ENCODE assay signal across 8 cellular contexts in the genomic region with DNA sequence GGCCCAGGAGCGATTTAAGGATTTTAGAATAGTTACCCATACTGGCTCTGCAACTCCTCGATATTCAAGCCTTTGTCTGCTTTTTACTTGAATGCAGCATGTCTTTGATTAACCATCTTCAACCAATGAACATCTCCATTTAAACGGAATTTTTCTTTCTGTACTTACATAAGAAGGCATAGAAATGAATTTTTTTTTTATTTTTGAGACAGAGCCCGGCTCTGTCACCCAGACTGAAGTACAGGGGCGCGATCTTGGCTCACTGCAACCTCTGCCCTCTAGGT. TPM values are rescaled to one million over a fixed set of nuclear protein-coding genes. Genes with fewer than 3 reads are reported as not detected.
A peak's percentile ranks its signal among the peaks of the same experiment; 100 is the strongest.
DNase-seq lines count a peak whose midpoint lies in the region; ATAC-seq and TF ChIP-seq lines count a peak whose summit lies in the region.

No MANE protein-coding gene starts in this region.

- peaks cover 36% of the 10 kb centered on the region for H3K4me1 Mint-ChIP-seq in activated CD8-positive, alpha-beta memory T cell treated with anti-CD3 and anti-CD28 coated beads, Interleukin-2, amount 10 ng/mL, durations not matched to agents 7 days and 5 days

- peaks cover 3% of the 10 kb centered on the region for H3K9me3 Mint-ChIP-seq in activated CD8-positive, alpha-beta memory T cell treated with anti-CD3 and anti-CD28 coated beads, Interleukin-2, amount 10 ng/mL, durations not matched to agents 7 days and 5 days (ENCODE audit: low read depth)

- DNase-seq in activated CD8-positive, alpha-beta memory T cell treated with anti-CD3 and anti-CD28 coated beads, Interleukin-2, amount 10 ng/mL, durations not matched to agents 7 days and 5 days = no peak
- no peak for DNase-seq in activated CD8-positive, alpha-beta memory T cell treated with anti-CD3 and anti-CD28 coated beads for 24 hours
- no peak for DNase-seq in astrocyte of the cerebellum (ENCODE audit: low read depth)
- no peak for DNase-seq in right lobe of liver

- no peak for ATAC-seq in activated CD8-positive, alpha-beta memory T cell treated with anti-CD3 and anti-CD28 coated beads, Interleukin-2, amount 10 ng/mL, durations not matched to agents 7 days and 5 days
- ATAC-seq in right lobe of liver (no peak), HG03097 (IDR thresholded peaks at IDR 0.05; ENCODE audit: low FRiP score, unreplicated experiment) (no peak), HG03139 (IDR thresholded peaks at IDR 0.05; ENCODE audit: unreplicated experiment) (no peak), GM18511 (IDR thresholded peaks at IDR 0.05; ENCODE audit: unreplicated experiment) (no peak)

- H3K27ac ChIP-seq in right lobe of liver (peak overlapping the region; percentile 84 to 96 (median 89)), thymus (ENCODE audit: low read depth) (peak overlapping the region; percentile 84)

- H3K27me3 ChIP-seq in right lobe of liver (no peaks in the 10 kb centered on the region), thymus (ENCODE audit: control insufficient read depth, insufficient read depth) (no peaks in the 10 kb centered on the region)

- no peaks in the 10 kb centered on the region for H3K9me3 ChIP-seq in right lobe of liver
- no peaks in the 10 kb centered on the region for H3K9me3 ChIP-seq in thymus (ENCODE audit: control insufficient read depth)

- 27% methylated on average over 6 of the region's 6 CpGs for WGBS in right lobe of liver (ENCODE audit: insufficient coverage, low coverage, low lambda C conversion rate, missing lambda C conversion rate)
- 59% methylated on average over 6 of the region's 6 CpGs for WGBS in thymus

- peaks cover 20% of the 10 kb centered on the region for H3K36me3 Mint-ChIP-seq in activated CD8-positive, alpha-beta memory T cell treated with anti-CD3 and anti-CD28 coated beads, Interleukin-2, amount 10 ng/mL, durations not matched to agents 7 days and 5 days

- in situ Hi-C loops in astrocyte of the cerebellum (cut with HindIII; ENCODE audit: low sequenced_read_pairs) = no loop called here

- H3K27ac Mint-ChIP-seq in activated CD8-positive, alpha-beta memory T cell treated with anti-CD3 and anti-CD28 coated beads, Interleukin-2, amount 10 ng/mL, durations not matched to agents 7 days and 5 days = peak overlapping the region; percentile 98

- CTCF ChIA-PET in activated CD8-positive, alpha-beta memory T cell treated with anti-CD3 and anti-CD28 coated beads, Interleukin-2, amount 10 ng/mL, durations not matched to agents 7 days and 5 days (lab: Charles Lee) = interaction anchor here (0.9 kb wide), 1 partner anchor 21 kb away, joined by 3 read pairs; no protein-coding TSS in a partner anchor

- no peak for TF ChIP-seq POLR2A in right lobe of liver (IDR thresholded peaks at IDR 0.05)

- peak overlapping the region; percentile 95 for H3K4me3 Mint-ChIP-seq in activated CD8-positive, alpha-beta memory T cell treated with anti-CD3 and anti-CD28 coated beads, Interleukin-2, amount 10 ng/mL, durations not matched to agents 7 days and 5 days

- H3K36me3 ChIP-seq in right lobe of liver = peaks cover 0 to 2% (median 0%) of the 10 kb centered on the region in 4 donors
- H3K36me3 ChIP-seq in thymus (ENCODE audit: control insufficient read depth, insufficient read depth) = no peaks in the 10 kb centered on the region

- intact Hi-C loops in right lobe of liver (cut with DNase I) = no loop called here

- peaks cover 0 to 15% (median 7%) of the 10 kb centered on the region in 4 donors for H3K4me1 ChIP-seq in right lobe of liver
- peaks cover 9% of the 10 kb centered on the region for H3K4me1 ChIP-seq in thymus (ENCODE audit: control insufficient read depth, insufficient read depth, low read length)

- H3K4me3 ChIP-seq in astrocyte of the cerebellum (ENCODE audit: low read depth, low read length) (peak overlapping the region; percentile 89), right lobe of liver (peak overlapping the region; percentile 71 to 83 (median 71)), thymus (ENCODE audit: low read length) (peak overlapping the region; percentile 71)

- H3K27me3 Mint-ChIP-seq in activated CD8-positive, alpha-beta memory T cell treated with anti-CD3 and anti-CD28 coated beads, Interleukin-2, amount 10 ng/mL, durations not matched to agents 7 days and 5 days = no peaks in the 10 kb centered on the region

- TF ChIP-seq CTCF in astrocyte of the cerebellum (IDR thresholded peaks at IDR 0.05; ENCODE audit: low read depth, low read length, missing control alignments) (no peak), right lobe of liver (IDR thresholded peaks at IDR 0.05) (no peak)

RNA-seq across cellular contexts. Expression of gene RIOK2, which starts 0.8 kb away (rescaled TPM):
- total RNA-seq in activated CD8-positive, alpha-beta memory T cell treated with anti-CD3 and anti-CD28 coated beads, Interleukin-2, amount 10 ng/mL, durations not matched to agents 7 days and 5 days = 10 to 100 TPM; 24.7 to 28.0 TPM
- 10 to 100 TPM in 3 of 6 experiments, 1 to 10 TPM in 3; 7.0 to 17.6 (median 10.4) TPM for total RNA-seq in right lobe of liver
- 15.9 TPM for polyA plus RNA-seq in thymus

RNA-seq across cellular contexts. Expression of gene LIX1, which starts 41.5 kb away (rescaled TPM):
- not detected for total RNA-seq in activated CD8-positive, alpha-beta memory T cell treated with anti-CD3 and anti-CD28 coated beads, Interleukin-2, amount 10 ng/mL, durations not matched to agents 7 days and 5 days
- total RNA-seq in right lobe of liver = not detected
- 0.09 TPM for polyA plus RNA-seq in thymus
